In genomic region chr1:232057896-232058274, GRCh38 we compare ENCODE assay signal across 10 cellular contexts.
"Had no signal": no experiment of that assay in that cellular context is flagged by ENCODE, and none has a peak within 500 bp of the region (broad histone marks: within the 10 kb centered on the region; RNA-seq: fewer than 3 reads in every experiment).

No MANE protein-coding gene starts in this region.

- FAIRE-seq: H54, HepG2 had no signal

- ATAC-seq: HepG2 had no signal

- H2AFZ ChIP-seq: GM23248 had no signal

- H3K4me2 ChIP-seq: KMS-11 had no signal

- H3K4me1 Mint-ChIP-seq: IgD-negative memory B cell had no signal

- H3K27ac ChIP-seq: GM23248, HL-60, KMS-11 had no signal

- DNase-seq: GM23248, GOT3, H9, HCEC 1CT, KBM-7 had no signal

- H3K9ac ChIP-seq: GM23248, KMS-11 had no signal

- H3K27ac Mint-ChIP-seq: H9, IgD-negative memory B cell had no signal

- H3K4me3 ChIP-seq: GM23248 had no signal
